Comparison of ENCODE assay signal across 10 cellular contexts in the genomic region with DNA sequence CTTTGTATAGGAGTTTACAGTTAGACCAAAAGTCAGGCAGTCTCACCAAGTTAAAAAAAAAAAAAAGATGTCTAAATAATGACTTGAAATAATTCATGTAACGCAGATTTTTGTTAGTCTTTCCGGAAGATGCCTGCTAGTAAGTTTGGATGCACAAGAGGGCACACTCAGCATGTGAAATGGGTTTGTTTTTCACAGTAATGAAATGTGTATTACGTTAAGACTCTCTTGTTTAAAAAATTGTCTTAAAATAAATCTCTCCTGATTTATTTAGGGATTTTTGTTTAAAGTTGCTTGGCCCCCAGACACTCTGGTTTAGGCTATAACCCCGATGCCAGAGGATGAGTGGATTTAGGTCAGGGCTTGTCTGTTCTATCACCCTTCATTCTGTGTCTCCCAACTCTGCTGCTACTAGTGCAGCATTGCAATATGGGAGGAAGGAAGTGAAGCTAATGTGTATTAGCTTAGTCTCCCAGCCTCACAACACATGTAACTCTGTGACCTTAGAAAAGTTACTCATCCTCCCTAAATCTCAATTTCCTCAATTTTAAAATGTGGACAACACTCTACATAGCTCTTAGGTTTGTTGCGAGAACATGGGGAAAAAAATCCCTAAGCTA. TPM values are rescaled to one million over a fixed set of nuclear protein-coding genes. Genes with fewer than 3 reads are reported as not detected.
DNase-seq lines count a peak whose midpoint lies in the region; ATAC-seq and TF ChIP-seq lines count a peak whose summit lies in the region.
"Had no signal": no experiment of that assay in that cellular context is flagged by ENCODE, and none has a peak within 500 bp of the region (broad histone marks: within the 10 kb centered on the region; RNA-seq: fewer than 3 reads in every experiment).

No MANE protein-coding gene starts in this region.

- CTCF ChIA-PET in OCI-LY7 (lab: Charles Lee; ENCODE audit: unreplicated experiment): no interaction called here

- DNase-seq in GM06990 (ENCODE audit: extremely low read depth, insufficient read length): no peak
- DNase-seq in OCI-LY7 (ENCODE audit: low spot score): no peak
- no peak for DNase-seq in epithelial cell of proximal tubule (ENCODE audit: low read depth)
- DNase-seq in psoas muscle: no peak
- no peak for DNase-seq in prostate gland (ENCODE audit: low spot score)
- DNase-seq: activated T-cell treated with anti-CD3 and anti-CD28 coated beads, Interleukin-2, amount 50 U/mL, for 48 hours; NCI-H2227 treated with DMSO at 0.1 percent for 48 hours; stimulated activated naive CD8-positive, alpha-beta T cell treated with anti-CD3 and anti-CD28 coated beads, Interleukin-15, amount 100 ng/mL, for 72 hours had no signal

- H4K20me1 ChIP-seq in OCI-LY7 (ENCODE audit: insufficient read depth, low read length): no peaks in the 10 kb centered on the region

- no peak overlapping the region for H3K27ac ChIP-seq in OCI-LY7 (ENCODE audit: low read depth, low read length, poor library complexity, severe bottlenecking)
- H3K27ac ChIP-seq in psoas muscle: no peak overlapping the region
- H3K27ac ChIP-seq in prostate gland: no peak overlapping the region

- H3K4me3 ChIP-seq in GM06990 (replicated peaks; ENCODE audit: low read depth, low read length): no peak overlapping the region
- no peak overlapping the region for H3K4me3 ChIP-seq in OCI-LY7 (ENCODE audit: low read depth, low read length, poor library complexity, severe bottlenecking)
- no peak overlapping the region for H3K4me3 ChIP-seq in epithelial cell of proximal tubule (ENCODE audit: low read depth, low read length)
- H3K4me3 ChIP-seq in psoas muscle: no peak overlapping the region
- no peak overlapping the region for H3K4me3 ChIP-seq in prostate gland

- ATAC-seq in psoas muscle (no peak), HG03520 (IDR thresholded peaks at IDR 0.05; ENCODE audit: unreplicated experiment) (no peak), HG03442 (IDR thresholded peaks at IDR 0.05; ENCODE audit: unreplicated experiment) (no peak)
- ATAC-seq: stimulated activated naive CD8-positive, alpha-beta T cell treated with anti-CD3 and anti-CD28 coated beads, Interleukin-15, amount 100 ng/mL, for 72 hours had no signal

- no TSS peak for BruUV-seq in OCI-LY7 (replicated peaks; lab: Mats Ljungman, UMichigan)

- no peaks in the 10 kb centered on the region for H3K9me3 ChIP-seq in OCI-LY7 (ENCODE audit: low read length)
- no peaks in the 10 kb centered on the region for H3K9me3 ChIP-seq in psoas muscle
- no peaks in the 10 kb centered on the region for H3K9me3 ChIP-seq in prostate gland

- no peaks in the 10 kb centered on the region for H3K79me2 ChIP-seq in OCI-LY7 (ENCODE audit: insufficient read depth, low read depth, low read length)

- H3K4me2 ChIP-seq in OCI-LY7 (ENCODE audit: low read length): no peak overlapping the region

- WGBS in psoas muscle, 3 donors: 75 to 83% (median 76%) methylated on average over 5 of the region's 5 CpGs
- WGBS in prostate gland: 75% methylated on average over 5 of the region's 5 CpGs

- POLR2A ChIA-PET in OCI-LY7 (lab: Charles Lee): no interaction called here

- no peak overlapping the region for H2AFZ ChIP-seq in OCI-LY7 (ENCODE audit: low read length)

- H3K4me1 ChIP-seq in OCI-LY7 (ENCODE audit: insufficient read depth, low read length, poor library complexity, severe bottlenecking): no peaks in the 10 kb centered on the region
- H3K4me1 ChIP-seq in psoas muscle: no peaks in the 10 kb centered on the region
- H3K4me1 ChIP-seq in prostate gland (replicated peaks): no peaks in the 10 kb centered on the region

- H3K27me3 ChIP-seq in GM06990 (replicated peaks; ENCODE audit: control insufficient read depth, insufficient read depth, low read length): no peaks in the 10 kb centered on the region
- H3K27me3 ChIP-seq in psoas muscle (ENCODE audit: insufficient read depth in 3 of 3, low read length in 2 of 3): no peaks in the 10 kb centered on the region
- H3K27me3 ChIP-seq in prostate gland (replicated peaks; ENCODE audit: insufficient read depth): no peaks in the 10 kb centered on the region

- no peaks in the 10 kb centered on the region for H3K9me2 ChIP-seq in OCI-LY7 (ENCODE audit: insufficient read depth, low read length)

- peaks cover 1% of the 10 kb centered on the region; the same call in 1 of the 2 replicates for H3K36me3 ChIP-seq in GM06990 (ENCODE audit: control insufficient read depth, insufficient read depth, low read length)
- H3K36me3 ChIP-seq in OCI-LY7 (ENCODE audit: insufficient read depth, low read length): peaks cover 8% of the 10 kb centered on the region; the same call in 1 of the 2 replicates
- peaks cover 3 to 77% of the 10 kb centered on the region in 2 donors for H3K36me3 ChIP-seq in psoas muscle (ENCODE audit: insufficient read depth in 1 of 2, low read depth in 1 of 2)
- H3K36me3 ChIP-seq in prostate gland: peaks cover 0 to 4% of the 10 kb centered on the region in 2 donors

- TF ChIP-seq POLR2A in prostate gland (IDR thresholded peaks at IDR 0.05): no peak

- intact Hi-C loops in OCI-LY7 (cut with micrococcal nuclease; ENCODE audit: unreplicated experiment) (no loop called here), psoas muscle (cut with DNase I) (loop anchor here in 1 of 2 donors (5.0 to 10.0 kb wide), 2 partner anchors 76 to 618 kb away; no protein-coding TSS in a partner anchor), prostate gland (cut with DNase I) (loop anchor here (10.0 kb wide), 1 partner anchor 78 kb away; no protein-coding TSS in a partner anchor)

- TF ChIP-seq CTCF in GM06990 (IDR thresholded peaks at IDR 0.05; ENCODE audit: insufficient read depth, low read length, poor library complexity, severe bottlenecking) (peak; percentile 2), OCI-LY7 (conservative IDR thresholded peaks at IDR 0.05; ENCODE audit: low read length) (peak; percentile 55), epithelial cell of proximal tubule (conservative IDR thresholded peaks at IDR 0.05; ENCODE audit: low read depth, low read length) (peak; percentile 64), psoas muscle (IDR thresholded peaks at IDR 0.05) (peak; percentile 23), prostate gland (IDR thresholded peaks at IDR 0.05) (peak in 1 of 4 experiments; percentile 25)

RNA-seq across cellular contexts. Expression of a gene that starts 25.7 kb away (rescaled TPM):
- 6.3 and 9.7 TPM in 2 replicates for total RNA-seq in OCI-LY7 (2014; rRNA removed; shearing (Covaris generic))
- total RNA-seq in OCI-LY7 (2022): 14.4 and 16.8 TPM in 2 replicates
- 2.8 and 3.7 TPM in 2 replicates for total RNA-seq in epithelial cell of proximal tubule
- 1 to 10 TPM in 2 of 4 donors, under 1 TPM in 2; 0.79 to 2.9 (median 1.5) TPM for total RNA-seq in psoas muscle
- polyA plus RNA-seq in psoas muscle: 1 to 10 TPM in 2 of 3 donors, under 1 TPM in 1; 0.55 to 2.0 (median 1.5) TPM
- 10 to 100 TPM in 1 of 2 donors, 1 to 10 TPM in 1; 8.1 to 12.7 TPM for total RNA-seq in prostate gland
